9 cellular contexts compared by ENCODE assay signal in genomic region chr6:37258405-37258704, GRCh38. TPM values are rescaled to one million over a fixed set of nuclear protein-coding genes. Genes with fewer than 3 reads are reported as not detected.
DNase-seq lines count a peak whose midpoint lies in the region; ATAC-seq, FAIRE-seq and TF ChIP-seq lines count a peak whose summit lies in the region.
"Had no signal": no experiment of that assay in that cellular context is flagged by ENCODE, and none has a peak within 500 bp of the region (broad histone marks: within the 10 kb centered on the region; RNA-seq: fewer than 3 reads in every experiment).

No MANE protein-coding gene starts in this region.

- peak overlapping the region; percentile 92 for H2AFZ ChIP-seq in GM12878 (ENCODE audit: control insufficient read depth, low read depth, low read length)

- H3K9me3 Mint-ChIP-seq in activated naive CD4-positive, alpha-beta T cell treated with anti-CD3 and anti-CD28 coated beads, Interleukin-2, amount 50 U/mL, for 24 hours: no peaks in the 10 kb centered on the region

- POLR2A ChIA-PET in GM12878 (lab: Charles Lee): interaction anchor here (0.6 to 1.5 kb wide), 3 partner anchors 10 to 428 kb away, joined by 3 to 6 read pairs (median 4); no protein-coding TSS in a partner anchor

- TF ChIP-seq CTCF in GM12878 (IDR thresholded peaks at IDR 0.05 in 2 of 3, conservative IDR thresholded peaks at IDR 0.05 in 1 of 3; ENCODE audit: control insufficient read depth in 2 of 3, extremely low read depth in 1 of 3, insufficient read depth in 1 of 3, low read depth in 3 of 3, low read length in 3 of 3): no peak
- TF ChIP-seq CTCF in lower lobe of right lung (IDR thresholded peaks at IDR 0.05): no peak
- TF ChIP-seq CTCF in upper lobe of left lung (IDR thresholded peaks at IDR 0.05): no peak

- peak overlapping the region; percentile 98 for H3K27ac Mint-ChIP-seq in activated naive CD4-positive, alpha-beta T cell treated with anti-CD3 and anti-CD28 coated beads, Interleukin-2, amount 50 U/mL, for 24 hours

- H3K36me3 ChIP-seq in GM12878 (ENCODE audit: control insufficient read depth in 2 of 2, insufficient read depth in 2 of 2, low read length in 1 of 2) (no peaks in the 10 kb centered on the region), lower lobe of right lung (no peaks in the 10 kb centered on the region), upper lobe of left lung (no peaks in the 10 kb centered on the region)

- in situ Hi-C loops in GM12878 (cut with MboI): no loop called here

- 1% methylated on average over 7 of the region's 7 CpGs for WGBS in GM12878 (ENCODE audit: insufficient coverage, insufficient replicate concordance, low lambda C conversion rate, missing lambda C conversion rate)
- 3 to 6% methylated on average over 6 to 7 of the region's 7 CpGs for WGBS in upper lobe of left lung, 2 donors

- SMC1A ChIA-PET in GM12878 (lab: Charles Lee; ENCODE audit: uncharacterized antibody, unreplicated experiment): interaction anchor here (0.7 to 3.0 kb wide), 4 partner anchors 12 to 1366 kb away, joined by 3 to 12 read pairs (median 4); no protein-coding TSS in a partner anchor

- RAD21 ChIA-PET in GM12878 (lab: Charles Lee; ENCODE audit: unreplicated experiment): interaction anchor here (1.2 to 1.7 kb wide), 4 partner anchors 15 to 87 kb away, joined by 4 to 6 read pairs (median 5); no protein-coding TSS in a partner anchor

- no peak for DNase-seq in activated naive CD4-positive, alpha-beta T cell (lab: John Stamatoyannopoulos, UW)
- DNase-seq in GM12878 (ENCODE audit: low read depth, low spot score): no peak
- DNase-seq in lower lobe of right lung: no peak
- DNase-seq in upper lobe of left lung: no peak
- DNase-seq in NCI-H226: no peak
- no peak for DNase-seq in NCI-H2227 (lab: John Stamatoyannopoulos, UW; ENCODE audit: unreplicated experiment)
- DNase-seq: NCI-H526 treated with DMSO at 0.1 percent for 48 hours had no signal

- peak overlapping the region; percentile 84 for H3K4me3 ChIP-seq in GM12878
- peak overlapping the region; percentile 84 for H3K4me3 ChIP-seq in lower lobe of right lung
- H3K4me3 ChIP-seq in upper lobe of left lung: peak overlapping the region; percentile 68 to 82 (median 80)

- TF ChIP-seq RAD21 in GM12878 (IDR thresholded peaks at IDR 0.05; ENCODE audit: insufficient read depth, low read depth, low read length): no peak

- H3K4me2 ChIP-seq in GM12878 (ENCODE audit: control insufficient read depth, insufficient read depth): peak overlapping the region; percentile 71

- H3K4me1 ChIP-seq in GM12878 (ENCODE audit: control insufficient read depth, insufficient read depth, low read length) (peaks cover 11% of the 10 kb centered on the region), lower lobe of right lung (peaks cover 25% of the 10 kb centered on the region), upper lobe of left lung (peaks cover 15 to 36% (median 22%) of the 10 kb centered on the region in 4 donors)

- BruUV-seq in GM12878 (replicated peaks; lab: Mats Ljungman, UMichigan): TSS peak; percentile 69

- peak overlapping the region; percentile 93 for H3K4me3 Mint-ChIP-seq in activated naive CD4-positive, alpha-beta T cell treated with anti-CD3 and anti-CD28 coated beads, Interleukin-2, amount 50 U/mL, for 24 hours

- H3K27ac ChIP-seq in GM12878 (ENCODE audit: control insufficient read depth, insufficient read depth) (peak overlapping the region; percentile 95), lower lobe of right lung (peak overlapping the region; percentile 94), upper lobe of left lung (peak overlapping the region; percentile 91 to 95 (median 94))

- peak overlapping the region; percentile 97 for H3K9ac ChIP-seq in GM12878 (ENCODE audit: control insufficient read depth, insufficient read depth, low read length)

- peaks cover 66% of the 10 kb centered on the region for H3K4me1 Mint-ChIP-seq in activated naive CD4-positive, alpha-beta T cell treated with anti-CD3 and anti-CD28 coated beads, Interleukin-2, amount 50 U/mL, for 24 hours

- H3K27me3 Mint-ChIP-seq in activated naive CD4-positive, alpha-beta T cell treated with anti-CD3 and anti-CD28 coated beads, Interleukin-2, amount 50 U/mL, for 24 hours: no peaks in the 10 kb centered on the region

- CTCF ChIA-PET in GM12878 (lab: Yijun Ruan, JAX): interaction anchor here (1.1 to 2.0 kb wide), 4 partner anchors 48 to 87 kb away, joined by 3 to 7 read pairs (median 4); no protein-coding TSS in a partner anchor

- no peak for FAIRE-seq in GM12878 (lab: Jason Lieb, UNC)

- no peaks in the 10 kb centered on the region for H3K9me3 ChIP-seq in GM12878 (replicated peaks; ENCODE audit: control insufficient read depth, insufficient read depth, low read length)
- no peaks in the 10 kb centered on the region for H3K9me3 ChIP-seq in lower lobe of right lung
- H3K9me3 ChIP-seq in upper lobe of left lung: no peaks in the 10 kb centered on the region

- TF ChIP-seq EP300 in GM12878 (IDR thresholded peaks at IDR 0.05; ENCODE audit: borderline replicate concordance in 1 of 2, control insufficient read depth in 1 of 2, low read depth in 2 of 2, low read length in 2 of 2) (no peak), upper lobe of left lung (IDR thresholded peaks at IDR 0.05) (no peak)

- no peaks in the 10 kb centered on the region for H3K27me3 ChIP-seq in GM12878 (replicated peaks in 1 of 2; ENCODE audit: control insufficient read depth in 2 of 2, insufficient read depth in 2 of 2, low read length in 1 of 2)
- no peaks in the 10 kb centered on the region for H3K27me3 ChIP-seq in lower lobe of right lung (ENCODE audit: low read depth)
- H3K27me3 ChIP-seq in upper lobe of left lung: no peaks in the 10 kb centered on the region

- H3K79me2 ChIP-seq in GM12878 (ENCODE audit: control insufficient read depth, insufficient read depth, low read length): peaks cover 45% of the 10 kb centered on the region

- ATAC-seq in GM12878 (no peak), lower lobe of right lung (no peak), upper lobe of left lung (ENCODE audit: low FRiP score in 2 of 2) (no peak), GM19397 (IDR thresholded peaks at IDR 0.05; ENCODE audit: unreplicated experiment) (no peak)

- TF ChIP-seq POLR2A in GM12878 (IDR thresholded peaks at IDR 0.05; ENCODE audit: low read depth, low read length): no peak
- no peak for TF ChIP-seq POLR2A in upper lobe of left lung (IDR thresholded peaks at IDR 0.05)

- H3K36me3 Mint-ChIP-seq in activated naive CD4-positive, alpha-beta T cell treated with anti-CD3 and anti-CD28 coated beads, Interleukin-2, amount 50 U/mL, for 24 hours: peaks cover 3% of the 10 kb centered on the region

- no peaks in the 10 kb centered on the region; the same call in 1 of the 2 replicates for H4K20me1 ChIP-seq in GM12878 (ENCODE audit: control insufficient read depth, insufficient read depth)

- intact Hi-C loops in GM12878 (cut with micrococcal nuclease; ENCODE audit: unreplicated experiment): no loop called here
- intact Hi-C loops in lower lobe of right lung (cut with DNase I): no loop called here

TF ChIP-seq in GM12878, 131 proteins besides CTCF, POLR2A, EP300 and RAD21 (continues in another document):
- TF ChIP-seq MTA3 (IDR thresholded peaks at IDR 0.05; ENCODE audit: borderline replicate concordance, low read length): peak; percentile 47; the same call in 1 of the 2 replicates
- no peak for TF ChIP-seq SIX5 (IDR thresholded peaks at IDR 0.05; ENCODE audit: low read depth, low read length, severe bottlenecking)

RNA-seq across cellular contexts. Expression of gene TMEM217, which starts 0.4 kb away (rescaled TPM):
- 2.4 and 3.3 TPM in 2 replicates for total RNA-seq in GM12878 (2013; cell fraction: nucleolus; rRNA removed)
- total RNA-seq in GM12878 (2014; rRNA removed) (2.5 and 3.1 TPM in 2 replicates), GM12878 (2014; rRNA removed; fragmentation: Illumina TruSeq; extraction: Trizol) (1.8 and 2.1 TPM in 2 replicates), GM12878 (2021) (1.6 and 1.9 TPM in 2 replicates), lower lobe of right lung (1.1 TPM), upper lobe of left lung (1 to 10 TPM in 4 of 6 donors, under 1 TPM in 2; 0.67 to 3.4 (median 1.1) TPM)
- polyA plus RNA-seq in GM12878 (2011; ENCODE audit: low read depth): 1.7 TPM
- polyA plus RNA-seq in GM12878 (2011; rRNA removed) (4.0 and 4.5 TPM in 2 replicates), GM12878 (2014; fragmentation: Illumina TruSeq; extraction: Trizol) (1.9 and 2.5 TPM in 2 replicates), GM12878 (2014; fragmentation: Nextera tagmentation; extraction: Ambion mirVana) (1 to 10 TPM; 1.3 to 2.1 TPM), GM12878 (2014; rRNA removed) (1.9 and 2.4 TPM in 2 replicates), GM12878 (2016; fragmentation: Nextera tagmentation; extraction: Ambion mirVana) (1 to 10 TPM; 2.5 to 2.8 TPM)
- polyA plus RNA-seq in GM12878 (2011; cell fraction: cytosol; rRNA removed): 2.3 and 2.7 TPM in 2 replicates
- 2.6 and 3.4 TPM in 2 replicates for polyA plus RNA-seq in GM12878 (2011; cell fraction: nucleus; rRNA removed)
- polyA plus RNA-seq in GM12878 (2012): 0.84 and 2.1 TPM in 2 replicates
- 2.1 and 5.3 TPM in 2 replicates for polyA minus RNA-seq in GM12878 (2011; rRNA and poly(A)+ RNA removed)
- polyA minus RNA-seq in GM12878 (2011; cell fraction: cytosol; rRNA and poly(A)+ RNA removed): 1.6 and 2.4 TPM in 2 replicates
- 2.1 and 4.0 TPM in 2 replicates for polyA minus RNA-seq in GM12878 (2011; cell fraction: nucleus; rRNA and poly(A)+ RNA removed)

RNA-seq across cellular contexts. Expression of gene TBC1D22B, which starts 0.8 kb away (rescaled TPM):
- total RNA-seq in GM12878 (2013; cell fraction: nucleolus; rRNA removed): 15.8 and 16.4 TPM in 2 replicates
- total RNA-seq in GM12878 (2014; rRNA removed): 11.9 and 13.0 TPM in 2 replicates
- total RNA-seq in GM12878 (2014; rRNA removed; fragmentation: Illumina TruSeq; extraction: Trizol): 9.5 and 9.9 TPM in 2 replicates
- total RNA-seq in GM12878 (2021): 14.9 and 15.2 TPM in 2 replicates
- polyA plus RNA-seq in GM12878 (2011; ENCODE audit: low read depth): 6.8 TPM
- 7.0 and 7.5 TPM in 2 replicates for polyA plus RNA-seq in GM12878 (2011; rRNA removed)
- 8.5 and 11.0 TPM in 2 replicates for polyA plus RNA-seq in GM12878 (2011; cell fraction: cytosol; rRNA removed)
- polyA plus RNA-seq in GM12878 (2011; cell fraction: nucleus; rRNA removed): 10.4 and 10.6 TPM in 2 replicates
- 7.1 and 7.4 TPM in 2 replicates for polyA plus RNA-seq in GM12878 (2012)
- polyA plus RNA-seq in GM12878 (2014; fragmentation: Illumina TruSeq; extraction: Trizol): 18.2 and 18.7 TPM in 2 replicates
- polyA plus RNA-seq in GM12878 (2014; fragmentation: Nextera tagmentation; extraction: Ambion mirVana): 1 to 10 TPM; 3.4 to 3.7 TPM
- 14.2 and 15.8 TPM in 2 replicates for polyA plus RNA-seq in GM12878 (2014; rRNA removed)
- polyA plus RNA-seq in GM12878 (2016; fragmentation: Nextera tagmentation; extraction: Ambion mirVana): 10 to 100 TPM; 15.4 to 17.7 TPM
- polyA minus RNA-seq in GM12878 (2011; rRNA and poly(A)+ RNA removed): 5.8 and 6.3 TPM in 2 replicates
- 3.1 and 3.5 TPM in 2 replicates for polyA minus RNA-seq in GM12878 (2011; cell fraction: cytosol; rRNA and poly(A)+ RNA removed)
- polyA minus RNA-seq in GM12878 (2011; cell fraction: nucleus; rRNA and poly(A)+ RNA removed): 5.1 and 8.1 TPM in 2 replicates
- total RNA-seq in lower lobe of right lung: 11.5 TPM
- 10 to 100 TPM in 5 of 6 donors, 1 to 10 TPM in 1; 10.0 to 17.8 (median 10.9) TPM for total RNA-seq in upper lobe of left lung
